In genomic region chr17:57130708-57131461, GRCh38 we compare ENCODE assay signal across 8 cellular contexts. TPM values are rescaled to one million over a fixed set of nuclear protein-coding genes. Genes with fewer than 3 reads are reported as not detected.
DNase-seq lines count a peak whose midpoint lies in the region; ATAC-seq and TF ChIP-seq lines count a peak whose summit lies in the region.

No MANE protein-coding gene starts in this region.

- no peaks in the 10 kb centered on the region for H3K79me2 ChIP-seq in DND-41 (ENCODE audit: insufficient read depth, low read length)

- H3K4me3 Mint-ChIP-seq in natural killer cell treated with Interleukin-12 subunit alpha and Interleukin-12 subunit beta and Interleukin-15 and Interleukin-18, amount 100 ng/mL, for 72 hours, result no peak overlapping the region
- H3K4me3 Mint-ChIP-seq in stimulated activated effector memory CD8-positive, alpha-beta T cell treated with anti-CD3 and anti-CD28 coated beads, Interleukin-12 subunit alpha, Interleukin-12 subunit beta, amount 100 ng/mL, for 72 hours, result no peak overlapping the region

- H3K4me1 Mint-ChIP-seq in natural killer cell treated with Interleukin-12 subunit alpha and Interleukin-12 subunit beta and Interleukin-15 and Interleukin-18, amount 100 ng/mL, for 72 hours (ENCODE audit: low read depth in 2 of 2), result peaks cover 0 to 5% of the 10 kb centered on the region in 2 donors
- peaks cover 3% of the 10 kb centered on the region for H3K4me1 Mint-ChIP-seq in stimulated activated effector memory CD8-positive, alpha-beta T cell treated with anti-CD3 and anti-CD28 coated beads, Interleukin-12 subunit alpha, Interleukin-12 subunit beta, amount 100 ng/mL, for 72 hours

- no peaks in the 10 kb centered on the region for H3K36me3 ChIP-seq in DND-41 (ENCODE audit: insufficient read depth, low read length)
- H3K36me3 ChIP-seq in HUES64 (ENCODE audit: insufficient read depth, low read length), result no peaks in the 10 kb centered on the region
- H3K36me3 ChIP-seq in NT2/D1 (ENCODE audit: insufficient read depth, insufficient read length, low read length), result no peaks in the 10 kb centered on the region

- no peaks in the 10 kb centered on the region for H3K36me3 Mint-ChIP-seq in natural killer cell treated with Interleukin-12 subunit alpha and Interleukin-12 subunit beta and Interleukin-15 and Interleukin-18, amount 100 ng/mL, for 72 hours
- no peaks in the 10 kb centered on the region for H3K36me3 Mint-ChIP-seq in stimulated activated effector memory CD8-positive, alpha-beta T cell treated with anti-CD3 and anti-CD28 coated beads, Interleukin-12 subunit alpha, Interleukin-12 subunit beta, amount 100 ng/mL, for 72 hours

- no peaks in the 10 kb centered on the region for H3K9me3 ChIP-seq in DND-41 (ENCODE audit: insufficient read depth, low read length, severe bottlenecking)
- no peaks in the 10 kb centered on the region for H3K9me3 ChIP-seq in HUES64 (ENCODE audit: insufficient read depth, low read depth, low read length)
- no peaks in the 10 kb centered on the region for H3K9me3 ChIP-seq in NT2/D1 (ENCODE audit: insufficient read depth, low read length)

- H3K27me3 Mint-ChIP-seq in natural killer cell treated with Interleukin-12 subunit alpha and Interleukin-12 subunit beta and Interleukin-15 and Interleukin-18, amount 100 ng/mL, for 72 hours, result peaks cover 5% of the 10 kb centered on the region in 2 donors

- peak; percentile 88 for TF ChIP-seq CTCF in DND-41 (IDR thresholded peaks at IDR 0.05; ENCODE audit: borderline replicate concordance, extremely low read depth, low read length, poor library complexity, severe bottlenecking)

- no peak overlapping the region for H3K27ac Mint-ChIP-seq in natural killer cell treated with Interleukin-12 subunit alpha and Interleukin-12 subunit beta and Interleukin-15 and Interleukin-18, amount 100 ng/mL, for 72 hours
- no peak overlapping the region for H3K27ac Mint-ChIP-seq in stimulated activated effector memory CD8-positive, alpha-beta T cell treated with anti-CD3 and anti-CD28 coated beads, Interleukin-12 subunit alpha, Interleukin-12 subunit beta, amount 100 ng/mL, for 72 hours

- H3K9me3 Mint-ChIP-seq in natural killer cell treated with Interleukin-12 subunit alpha and Interleukin-12 subunit beta and Interleukin-15 and Interleukin-18, amount 100 ng/mL, for 72 hours, result no peaks in the 10 kb centered on the region
- no peaks in the 10 kb centered on the region for H3K9me3 Mint-ChIP-seq in stimulated activated effector memory CD8-positive, alpha-beta T cell treated with anti-CD3 and anti-CD28 coated beads, Interleukin-12 subunit alpha, Interleukin-12 subunit beta, amount 100 ng/mL, for 72 hours

- peak overlapping the region; percentile 55 for H3K4me2 ChIP-seq in DND-41 (ENCODE audit: insufficient read depth, low read length)

- H3K4me3 ChIP-seq in DND-41 (ENCODE audit: low read depth in 1 of 2, low read length in 2 of 2) (peak overlapping the region in 1 of 2 experiments; percentile 18; a peak in 1 of 4 replicates), HUES64 (ENCODE audit: low read length) (peak overlapping the region; percentile 14; the same call in 1 of the 2 replicates), NT2/D1 (ENCODE audit: insufficient read length, low read depth) (no peak overlapping the region)

- H3K27ac ChIP-seq in DND-41 (ENCODE audit: low read length) (no peak overlapping the region), HUES64 (ENCODE audit: low read depth, low read length) (no peak overlapping the region)

- TF ChIP-seq POLR2A in erythroblast (IDR thresholded peaks at IDR 0.05; ENCODE audit: low read length), result no peak

- no peak overlapping the region for H3K9ac ChIP-seq in DND-41 (ENCODE audit: low read depth, low read length)
- no peak overlapping the region for H3K9ac ChIP-seq in HUES64 (ENCODE audit: low read depth, low read length)
- H3K9ac ChIP-seq in NT2/D1 (ENCODE audit: insufficient read length, low read depth), result no peak overlapping the region

- ATAC-seq in DND-41 (ENCODE audit: insufficient read depth, low read depth), result peak; percentile 95
- peak; percentile 79 to 85 for ATAC-seq in natural killer cell treated with Interleukin-12 subunit alpha and Interleukin-12 subunit beta and Interleukin-15 and Interleukin-18, amount 100 ng/mL, for 72 hours
- peak; percentile 91 for ATAC-seq in stimulated activated effector memory CD8-positive, alpha-beta T cell treated with anti-CD3 and anti-CD28 coated beads, Interleukin-12 subunit alpha, Interleukin-12 subunit beta, amount 100 ng/mL, for 72 hours
- no peak for ATAC-seq in HG03025 (IDR thresholded peaks at IDR 0.05; ENCODE audit: low FRiP score, unreplicated experiment)

- 39% methylated on average over 16 of the region's 16 CpGs for WGBS in HUES64

- no peak overlapping the region for H2AFZ ChIP-seq in DND-41 (ENCODE audit: low read depth, low read length)

- H3K4me1 ChIP-seq in DND-41 (ENCODE audit: insufficient read depth, low read length) (peaks cover 16% of the 10 kb centered on the region), HUES64 (ENCODE audit: insufficient read depth, low read length) (peaks cover 12% of the 10 kb centered on the region), NT2/D1 (ENCODE audit: insufficient read depth, insufficient read length) (peaks cover 3% of the 10 kb centered on the region)

- H4K20me1 ChIP-seq in DND-41 (ENCODE audit: insufficient read depth, low read length), result no peaks in the 10 kb centered on the region

- peak; percentile 84 for DNase-seq in DND-41
- DNase-seq in NT2/D1 (ENCODE audit: low read depth, low spot score), result peak; percentile 54
- peak; percentile 84 for DNase-seq in activated T-cell treated with anti-CD3 and anti-CD28 coated beads for 1 hour (ENCODE audit: low read depth)
- peak; percentile 74 to 87 for DNase-seq in erythroblast (lab: John Stamatoyannopoulos, UW)
- peak; percentile 83 for DNase-seq in natural killer cell treated with Interleukin-12 subunit alpha and Interleukin-12 subunit beta and Interleukin-15 and Interleukin-18, amount 100 ng/mL, for 72 hours (ENCODE audit: low spot score)
- DNase-seq in stimulated activated effector memory CD8-positive, alpha-beta T cell treated with anti-CD3 and anti-CD28 coated beads, Interleukin-12 subunit alpha, Interleukin-12 subunit beta, amount 100 ng/mL, for 72 hours (ENCODE audit: low spot score in 2 of 2), result peak; percentile 71 to 86

- H3K27me3 ChIP-seq in DND-41 (ENCODE audit: insufficient read depth, low read length, poor library complexity) (no peaks in the 10 kb centered on the region), HUES64 (ENCODE audit: insufficient read depth, low read length) (no peaks in the 10 kb centered on the region), NT2/D1 (ENCODE audit: insufficient read depth, insufficient read length) (no peaks in the 10 kb centered on the region)

RNA-seq across cellular contexts. Expression of gene AKAP1, which starts 45.8 kb away (rescaled TPM):
- 28.1 TPM for polyA plus RNA-seq in HUES64 (2013, experiment 1 of 2)
- polyA plus RNA-seq in HUES64 (2013, experiment 2 of 2), result 26.7 TPM
- 10 to 100 TPM; 25.3 to 69.9 TPM for total RNA-seq in natural killer cell treated with Interleukin-12 subunit alpha and Interleukin-12 subunit beta and Interleukin-15 and Interleukin-18, amount 100 ng/mL, for 72 hours
